Comparison of ENCODE assay signal across 37 cellular contexts in genomic region chrX:39600222-39600621, GRCh38.
"Had no signal": no experiment of that assay in that cellular context is flagged by ENCODE, and none has a peak within 500 bp of the region (broad histone marks: within the 10 kb centered on the region; RNA-seq: fewer than 3 reads in every experiment).

No MANE protein-coding gene starts in this region.

- H3K27me3 Mint-ChIP-seq: activated CD4-positive, alpha-beta memory T cell treated with anti-CD3 and anti-CD28 coated beads for 36 hours; activated CD8-positive, alpha-beta memory T cell treated with anti-CD3 and anti-CD28 coated beads, Interleukin-2, amount 10 ng/mL, durations not matched to agents 7 days and 5 days; activated naive CD4-positive, alpha-beta T cell treated with anti-CD3 and anti-CD28 coated beads, Interleukin-2, amount 50 U/mL, for 24 hours; activated naive CD8-positive, alpha-beta T cell treated with anti-CD3 and anti-CD28 coated beads, Interleukin-2, amount 50 U/mL, for 24 hours; T-helper 17 cell had no signal

- H3K4me1 ChIP-seq: adrenal gland, body of pancreas, breast epithelium, colonic mucosa, esophagus squamous epithelium had no signal

- H3K4me3 Mint-ChIP-seq: activated CD4-positive, alpha-beta memory T cell treated with anti-CD3 and anti-CD28 coated beads for 36 hours; activated CD4-positive, alpha-beta T cell treated with anti-CD3 and anti-CD28 coated beads for 36 hours; activated CD4-positive, alpha-beta T cell treated with anti-CD3 and anti-CD28 coated beads, Interleukin-2, amount 10 ng/mL, durations not matched to agents 24 days and 14 days; activated CD8-positive, alpha-beta memory T cell treated with anti-CD3 and anti-CD28 coated beads, Interleukin-2, amount 10 ng/mL, durations not matched to agents 7 days and 5 days; activated CD8-positive, alpha-beta T cell treated with anti-CD3 and anti-CD28 coated beads, Interleukin-2, amount 10 ng/mL, durations not matched to agents 7 days and 5 days; activated naive CD4-positive, alpha-beta T cell treated with anti-CD3 and anti-CD28 coated beads for 36 hours; activated naive CD4-positive, alpha-beta T cell treated with anti-CD3 and anti-CD28 coated beads, Interleukin-2, amount 50 U/mL, for 24 hours; activated naive CD8-positive, alpha-beta T cell treated with anti-CD3 and anti-CD28 coated beads for 36 hours; activated naive CD8-positive, alpha-beta T cell treated with anti-CD3 and anti-CD28 coated beads, Interleukin-2, amount 50 U/mL, for 24 hours; activated T-helper 1 cell treated with anti-CD3 and anti-CD28 coated beads, Interleukin-12 subunit alpha, Interleukin-12 subunit beta, Interleukin-2, Interleukin-4 antibody, amounts not matched to agents 30 ng/mL and 10 ng/mL and 1 ng/mL, durations not matched to agents 14 hours and 24 hours and 36 hours; T-helper 17 cell; T-helper 2 cell treated with Interferon-gamma antibody and Interleukin-4, amounts not matched to agents 5 μg/mL and 100 μg/mL, for 36 hours had no signal

- H3K27ac Mint-ChIP-seq: activated CD4-positive, alpha-beta T cell treated with anti-CD3 and anti-CD28 coated beads for 36 hours; activated CD4-positive, alpha-beta T cell treated with anti-CD3 and anti-CD28 coated beads, Interleukin-2, amount 10 ng/mL, durations not matched to agents 24 days and 14 days; activated CD8-positive, alpha-beta memory T cell treated with anti-CD3 and anti-CD28 coated beads, Interleukin-2, amount 10 ng/mL, durations not matched to agents 7 days and 5 days; activated CD8-positive, alpha-beta T cell treated with anti-CD3 and anti-CD28 coated beads, Interleukin-2, amount 10 ng/mL, durations not matched to agents 7 days and 5 days; activated naive CD4-positive, alpha-beta T cell treated with anti-CD3 and anti-CD28 coated beads for 36 hours; activated naive CD4-positive, alpha-beta T cell treated with anti-CD3 and anti-CD28 coated beads, Interleukin-2, amount 50 U/mL, for 24 hours; activated naive CD8-positive, alpha-beta T cell treated with anti-CD3 and anti-CD28 coated beads for 36 hours; activated naive CD8-positive, alpha-beta T cell treated with anti-CD3 and anti-CD28 coated beads, Interleukin-2, amount 50 U/mL, for 24 hours; activated T-helper 1 cell treated with anti-CD3 and anti-CD28 coated beads, Interleukin-12 subunit alpha, Interleukin-12 subunit beta, Interleukin-2, Interleukin-4 antibody, amounts not matched to agents 30 ng/mL and 10 ng/mL and 1 ng/mL, durations not matched to agents 14 hours and 24 hours and 36 hours; activated T-helper 2 cell treated with anti-CD3 and anti-CD28 coated beads, Interferon-gamma antibody, Interleukin-2, Interleukin-4, amounts not matched to agents 10 μg/mL and 5 μg/mL and 100 μg/mL, durations not matched to agents 14 hours and 24 hours and 36 hours; T-helper 17 cell; T-helper 2 cell treated with Interferon-gamma antibody and Interleukin-4, amounts not matched to agents 5 μg/mL and 100 μg/mL, for 36 hours had no signal

- H3K36me3 Mint-ChIP-seq: activated CD4-positive, alpha-beta memory T cell treated with anti-CD3 and anti-CD28 coated beads for 36 hours; activated CD8-positive, alpha-beta memory T cell treated with anti-CD3 and anti-CD28 coated beads, Interleukin-2, amount 10 ng/mL, durations not matched to agents 7 days and 5 days; activated naive CD4-positive, alpha-beta T cell treated with anti-CD3 and anti-CD28 coated beads, Interleukin-2, amount 50 U/mL, for 24 hours had no signal

- H3K36me3 ChIP-seq: adrenal gland, breast epithelium, cardiac muscle cell, colonic mucosa, esophagus squamous epithelium, gastroesophageal sphincter had no signal

- H3K9me3 ChIP-seq: adrenal gland, body of pancreas, breast epithelium, colonic mucosa, esophagus squamous epithelium, gastroesophageal sphincter had no signal

- H3K4me1 Mint-ChIP-seq: activated naive CD4-positive, alpha-beta T cell treated with anti-CD3 and anti-CD28 coated beads, Interleukin-2, amount 50 U/mL, for 24 hours; T-helper 17 cell had no signal

- H3K4me3 ChIP-seq: adrenal gland, body of pancreas, breast epithelium, cardiac muscle cell, colonic mucosa, esophagus squamous epithelium, gastroesophageal sphincter had no signal

- H3K27me3 ChIP-seq: body of pancreas, cardiac muscle cell, colonic mucosa, esophagus squamous epithelium, gastroesophageal sphincter had no signal

- DNase-seq: activated CD4-positive, alpha-beta memory T cell treated with anti-CD3 and anti-CD28 coated beads for 36 hours; activated CD4-positive, alpha-beta T cell treated with anti-CD3 and anti-CD28 coated beads for 36 hours; activated CD4-positive, alpha-beta T cell treated with anti-CD3 and anti-CD28 coated beads, Interleukin-2, amount 10 ng/mL, durations not matched to agents 24 days and 14 days; activated CD4-positive, CD25-positive, alpha-beta regulatory T cell; activated CD4-positive, CD25-positive, alpha-beta regulatory T cell treated with anti-CD3 and anti-CD28 coated beads, Interleukin-2, amount 50 U/mL, for 72 hours; activated CD8-positive, alpha-beta memory T cell treated with anti-CD3 and anti-CD28 coated beads, Interleukin-2, amount 10 ng/mL, durations not matched to agents 7 days and 5 days; activated CD8-positive, alpha-beta memory T cell treated with anti-CD3 and anti-CD28 coated beads, Interleukin-2, amount 50 U/mL, for 4 hours; activated CD8-positive, alpha-beta T cell treated with anti-CD3 and anti-CD28 coated beads, Interleukin-2, amount 10 ng/mL, durations not matched to agents 7 days and 5 days; activated effector memory CD4-positive, alpha-beta T cell treated with anti-CD3 and anti-CD28 coated beads, Interleukin-2, amount 50 U/mL, for 16 hours; activated naive CD4-positive, alpha-beta T cell treated with anti-CD3 and anti-CD28 coated beads for 36 hours; activated naive CD8-positive, alpha-beta T cell treated with anti-CD3 and anti-CD28 coated beads for 36 hours; activated naive CD8-positive, alpha-beta T cell treated with anti-CD3 and anti-CD28 coated beads, Interleukin-2, amount 50 U/mL, for 24 hours; activated T-cell treated with anti-CD3 and anti-CD28 coated beads, Interleukin-2, amount 50 U/mL, for 1 hour; activated T-cell treated with anti-CD3 and anti-CD28 coated beads, Interleukin-2, amount 50 U/mL, for 48 hours; adrenal gland; amygdala; aorta; body of pancreas; central memory CD4-positive, alpha-beta T cell; cerebellar nuclear complex; colonic mucosa; effector CD8-positive, alpha-beta T cell; esophagus squamous epithelium; foreskin melanocyte; T-helper 1 cell; T-helper 17 cell; T1000 had no signal

- H3K9me3 Mint-ChIP-seq: activated CD4-positive, alpha-beta memory T cell treated with anti-CD3 and anti-CD28 coated beads for 36 hours; activated naive CD4-positive, alpha-beta T cell treated with anti-CD3 and anti-CD28 coated beads for 36 hours; activated naive CD4-positive, alpha-beta T cell treated with anti-CD3 and anti-CD28 coated beads, Interleukin-2, amount 50 U/mL, for 24 hours; activated naive CD8-positive, alpha-beta T cell treated with anti-CD3 and anti-CD28 coated beads for 36 hours; activated naive CD8-positive, alpha-beta T cell treated with anti-CD3 and anti-CD28 coated beads, Interleukin-2, amount 50 U/mL, for 24 hours; activated T-helper 1 cell treated with anti-CD3 and anti-CD28 coated beads, Interleukin-12 subunit alpha, Interleukin-12 subunit beta, Interleukin-2, Interleukin-4 antibody, amounts not matched to agents 30 ng/mL and 10 ng/mL and 1 ng/mL, durations not matched to agents 14 hours and 24 hours and 36 hours; activated T-helper 2 cell treated with anti-CD3 and anti-CD28 coated beads, Interferon-gamma antibody, Interleukin-2, Interleukin-4, amounts not matched to agents 10 μg/mL and 5 μg/mL and 100 μg/mL, durations not matched to agents 14 hours and 24 hours and 36 hours; T-helper 2 cell treated with Interferon-gamma antibody and Interleukin-4, amounts not matched to agents 5 μg/mL and 100 μg/mL, for 36 hours had no signal

- H3K27ac ChIP-seq: adrenal gland, body of pancreas, breast epithelium, cardiac muscle cell, colonic mucosa, epithelial cell of prostate, esophagus squamous epithelium, gastroesophageal sphincter had no signal

- FAIRE-seq: endometrium, endothelial cell of umbilical vein had no signal
